Comparison of ENCODE assay signal across 28 cellular contexts in the genomic region with DNA sequence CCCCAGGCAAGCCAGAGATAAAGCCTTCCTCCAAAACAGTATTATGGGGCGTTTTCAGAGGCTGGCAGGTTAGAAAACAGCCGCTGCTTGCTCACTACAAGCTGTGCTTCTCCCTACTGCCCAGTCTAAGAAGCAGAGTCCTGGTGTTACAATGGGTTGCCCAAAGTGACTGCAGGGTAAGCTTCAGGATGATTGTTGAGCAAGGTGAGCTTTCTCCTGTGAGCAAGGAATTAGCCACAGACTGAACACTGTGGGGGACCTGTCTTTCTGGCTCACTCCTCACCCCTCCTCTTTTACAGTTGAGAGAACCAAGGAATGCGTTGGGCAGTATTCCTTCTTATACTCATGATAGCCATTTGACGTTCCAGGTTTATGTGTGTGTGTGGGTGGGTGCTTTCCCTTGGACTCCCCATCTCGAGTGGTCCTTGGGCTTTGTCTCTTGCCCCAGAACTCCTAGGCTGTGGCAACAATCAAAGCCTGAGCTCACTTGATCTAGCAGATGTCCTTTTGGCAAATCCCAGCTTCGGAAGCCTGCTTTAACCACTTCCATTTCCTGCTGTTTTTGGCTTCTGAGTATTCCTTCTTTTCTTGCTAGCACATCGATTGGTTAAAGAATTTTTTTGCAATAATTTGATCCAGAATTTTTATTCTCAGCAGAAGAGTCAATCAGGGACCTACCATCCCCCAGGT. TPM values are rescaled to one million over a fixed set of nuclear protein-coding genes. Genes with fewer than 3 reads are reported as not detected.
DNase-seq lines count a peak whose midpoint lies in the region; ATAC-seq and TF ChIP-seq lines count a peak whose summit lies in the region.
"Had no signal": no experiment of that assay in that cellular context is flagged by ENCODE, and none has a peak within 500 bp of the region (broad histone marks: within the 10 kb centered on the region; RNA-seq: fewer than 3 reads in every experiment).

No MANE protein-coding gene starts in this region.

- no peaks in the 10 kb centered on the region for H3K9me3 Mint-ChIP-seq in activated naive CD4-positive, alpha-beta T cell treated with anti-CD3 and anti-CD28 coated beads, Interleukin-2, amount 50 U/mL, for 24 hours
- no peaks in the 10 kb centered on the region for H3K9me3 Mint-ChIP-seq in activated naive CD8-positive, alpha-beta T cell treated with anti-CD3 and anti-CD28 coated beads, Interleukin-2, amount 50 U/mL, for 24 hours
- no peaks in the 10 kb centered on the region for H3K9me3 Mint-ChIP-seq in stimulated activated effector memory CD8-positive, alpha-beta T cell treated with anti-CD3 and anti-CD28 coated beads, Interleukin-12 subunit alpha, Interleukin-12 subunit beta, amount 100 ng/mL, for 72 hours
- H3K9me3 Mint-ChIP-seq: nephron, type B pancreatic cell, WTC11 had no signal

- 83% methylated on average over 7 of the region's 7 CpGs for WGBS in esophagus muscularis mucosa

- H3K4me3 ChIP-seq in esophagus muscularis mucosa, result no peak overlapping the region
- H3K4me3 ChIP-seq: adrenal gland, dorsolateral prefrontal cortex, K562, MG63, sigmoid colon had no signal

- peak overlapping the region; percentile 52 to 62 (median 58) for H3K27ac ChIP-seq in esophagus muscularis mucosa (replicated peaks in 1 of 4)
- H3K27ac ChIP-seq: parathyroid adenoma had no signal

- peaks cover under 1 to 57% (median 53%) of the 10 kb centered on the region in 4 donors for H3K4me1 ChIP-seq in esophagus muscularis mucosa
- H3K4me1 ChIP-seq: parathyroid adenoma had no signal

- TF ChIP-seq CTCF in esophagus muscularis mucosa (IDR thresholded peaks at IDR 0.05), result no peak

- peaks cover 41 to 99% (median 82%) of the 10 kb centered on the region in 4 donors for H3K36me3 ChIP-seq in esophagus muscularis mucosa

- intact Hi-C loops in esophagus muscularis mucosa (cut with DNase I), result no loop called here

- H3K36me3 Mint-ChIP-seq in activated naive CD4-positive, alpha-beta T cell treated with anti-CD3 and anti-CD28 coated beads, Interleukin-2, amount 50 U/mL, for 24 hours, result peaks cover 39% of the 10 kb centered on the region
- H3K36me3 Mint-ChIP-seq in activated naive CD8-positive, alpha-beta T cell treated with anti-CD3 and anti-CD28 coated beads, Interleukin-2, amount 50 U/mL, for 24 hours (ENCODE audit: low read depth), result peaks cover 70% of the 10 kb centered on the region
- peaks cover 100% of the 10 kb centered on the region for H3K36me3 Mint-ChIP-seq in stimulated activated effector memory CD8-positive, alpha-beta T cell treated with anti-CD3 and anti-CD28 coated beads, Interleukin-12 subunit alpha, Interleukin-12 subunit beta, amount 100 ng/mL, for 72 hours

- no peaks in the 10 kb centered on the region for H3K27me3 Mint-ChIP-seq in activated naive CD4-positive, alpha-beta T cell treated with anti-CD3 and anti-CD28 coated beads, Interleukin-2, amount 50 U/mL, for 24 hours
- no peaks in the 10 kb centered on the region for H3K27me3 Mint-ChIP-seq in activated naive CD8-positive, alpha-beta T cell treated with anti-CD3 and anti-CD28 coated beads, Interleukin-2, amount 50 U/mL, for 24 hours
- H3K27me3 Mint-ChIP-seq: type B pancreatic cell had no signal

- H3K9me3 ChIP-seq in esophagus muscularis mucosa, result no peaks in the 10 kb centered on the region
- H3K9me3 ChIP-seq: adrenal gland, MG63, sigmoid colon had no signal

- no peaks in the 10 kb centered on the region for H3K27me3 ChIP-seq in esophagus muscularis mucosa
- H3K27me3 ChIP-seq: adrenal gland, dorsolateral prefrontal cortex, MG63, sigmoid colon had no signal

- H3K4me3 Mint-ChIP-seq in activated naive CD4-positive, alpha-beta T cell treated with anti-CD3 and anti-CD28 coated beads, Interleukin-2, amount 50 U/mL, for 24 hours, result no peak overlapping the region
- H3K4me3 Mint-ChIP-seq in activated naive CD8-positive, alpha-beta T cell treated with anti-CD3 and anti-CD28 coated beads, Interleukin-2, amount 50 U/mL, for 24 hours, result no peak overlapping the region
- no peak overlapping the region for H3K4me3 Mint-ChIP-seq in stimulated activated effector memory CD8-positive, alpha-beta T cell treated with anti-CD3 and anti-CD28 coated beads, Interleukin-12 subunit alpha, Interleukin-12 subunit beta, amount 100 ng/mL, for 72 hours
- H3K4me3 Mint-ChIP-seq: nephron, type B pancreatic cell, WTC11 had no signal

- no peak for DNase-seq in activated naive CD4-positive, alpha-beta T cell treated with anti-CD3 and anti-CD28 coated beads, Interleukin-2, amount 50 U/mL, for 16 hours
- no peak for DNase-seq in activated naive CD8-positive, alpha-beta T cell treated with anti-CD3 and anti-CD28 coated beads, Interleukin-2, amount 50 U/mL, for 24 hours
- DNase-seq in esophagus muscularis mucosa (ENCODE audit: extremely low spot score) (no peak), mucosa of gallbladder (ENCODE audit: low spot score) (no peak)
- DNase-seq in stimulated activated effector memory CD8-positive, alpha-beta T cell treated with anti-CD3 and anti-CD28 coated beads, Interleukin-12 subunit alpha, Interleukin-12 subunit beta, amount 100 ng/mL, for 72 hours (ENCODE audit: low spot score in 2 of 2), result no peak
- DNase-seq: activated CD4-positive, alpha-beta T cell treated with anti-CD3 and anti-CD28 coated beads, Interleukin-2, amount 50 U/mL, for 48 hours; activated effector memory CD4-positive, alpha-beta T cell treated with anti-CD3 and anti-CD28 coated beads, Interleukin-2, amount 50 U/mL, for 16 hours; adrenal gland; AML-193; COR-L47; DND-41; foreskin fibroblast; mesenchymal stem cell; MG63; NCI-H1417 treated with DMSO at 0.1 percent for 48 hours; NCI-H2107; NCI-H446 treated with DMSO at 0.1 percent for 48 hours; OCI-M1; sigmoid colon had no signal

- no peak for ATAC-seq in activated naive CD8-positive, alpha-beta T cell treated with anti-CD3 and anti-CD28 coated beads, Interleukin-2, amount 50 U/mL, for 24 hours
- ATAC-seq in stimulated activated effector memory CD8-positive, alpha-beta T cell treated with anti-CD3 and anti-CD28 coated beads, Interleukin-12 subunit alpha, Interleukin-12 subunit beta, amount 100 ng/mL, for 72 hours, result no peak
- ATAC-seq in HG03354 (IDR thresholded peaks at IDR 0.05; ENCODE audit: poor library complexity, severe bottlenecking, unreplicated experiment) (no peak), GM21786 (IDR thresholded peaks at IDR 0.05; ENCODE audit: unreplicated experiment) (no peak)
- ATAC-seq: K562, WTC11 had no signal

- TF ChIP-seq EP300 in esophagus muscularis mucosa (IDR thresholded peaks at IDR 0.05), result no peak

- H3K4me1 Mint-ChIP-seq in activated naive CD4-positive, alpha-beta T cell treated with anti-CD3 and anti-CD28 coated beads, Interleukin-2, amount 50 U/mL, for 24 hours, result peaks cover 26% of the 10 kb centered on the region
- H3K4me1 Mint-ChIP-seq in activated naive CD8-positive, alpha-beta T cell treated with anti-CD3 and anti-CD28 coated beads, Interleukin-2, amount 50 U/mL, for 24 hours, result peaks cover 24% of the 10 kb centered on the region
- H3K4me1 Mint-ChIP-seq in stimulated activated effector memory CD8-positive, alpha-beta T cell treated with anti-CD3 and anti-CD28 coated beads, Interleukin-12 subunit alpha, Interleukin-12 subunit beta, amount 100 ng/mL, for 72 hours, result peaks cover 30% of the 10 kb centered on the region
- H3K4me1 Mint-ChIP-seq: WTC11 had no signal

- H3K27ac Mint-ChIP-seq in activated naive CD4-positive, alpha-beta T cell treated with anti-CD3 and anti-CD28 coated beads, Interleukin-2, amount 50 U/mL, for 24 hours, result peak overlapping the region; percentile 69
- H3K27ac Mint-ChIP-seq in activated naive CD8-positive, alpha-beta T cell treated with anti-CD3 and anti-CD28 coated beads, Interleukin-2, amount 50 U/mL, for 24 hours, result peak overlapping the region; percentile 25
- peak overlapping the region; percentile 68 for H3K27ac Mint-ChIP-seq in stimulated activated effector memory CD8-positive, alpha-beta T cell treated with anti-CD3 and anti-CD28 coated beads, Interleukin-12 subunit alpha, Interleukin-12 subunit beta, amount 100 ng/mL, for 72 hours
- H3K27ac Mint-ChIP-seq: type B pancreatic cell, WTC11 had no signal

- no peak for TF ChIP-seq POLR2A in esophagus muscularis mucosa (IDR thresholded peaks at IDR 0.05; ENCODE audit: low read depth)

RNA-seq across cellular contexts. Expression of gene KDM3A, which starts 47.5 kb away (rescaled TPM):
- total RNA-seq in esophagus muscularis mucosa, result 10 to 100 TPM; 37.3 to 68.6 (median 52.0) TPM
- 87.4 TPM for total RNA-seq in mucosa of gallbladder
